Comparison of ENCODE assay signal across 18 cellular contexts in genomic region chr2:2660789-2661355, GRCh38.
A peak's percentile ranks its signal among the peaks of the same experiment; 100 is the strongest.
DNase-seq lines count a peak whose midpoint lies in the region; ATAC-seq, FAIRE-seq and TF ChIP-seq lines count a peak whose summit lies in the region.
"Had no signal": no experiment of that assay in that cellular context is flagged by ENCODE, and none has a peak within 500 bp of the region (broad histone marks: within the 10 kb centered on the region; RNA-seq: fewer than 3 reads in every experiment).

No MANE protein-coding gene starts in this region.

- peaks cover 51% of the 10 kb centered on the region for H3K4me1 ChIP-seq in A549
- H3K4me1 ChIP-seq in osteoblast (ENCODE audit: insufficient read depth, low read length) = no peaks in the 10 kb centered on the region
- no peaks in the 10 kb centered on the region for H3K4me1 ChIP-seq in BE2C
- peaks cover 16% of the 10 kb centered on the region for H3K4me1 ChIP-seq in CD8-positive, alpha-beta T cell (ENCODE audit: insufficient read depth, low read length)
- H3K4me1 ChIP-seq: HAP-1 had no signal

- H3K36me3 Mint-ChIP-seq in CD8-positive, alpha-beta T cell = no peaks in the 10 kb centered on the region
- peaks cover 3% of the 10 kb centered on the region for H3K36me3 Mint-ChIP-seq in activated T-cell treated with anti-CD3 and anti-CD28 coated beads, Interleukin-2, amount 50 U/mL, for 24 hours (ENCODE audit: low read depth)

- H3K36me3 ChIP-seq in osteoblast (ENCODE audit: insufficient read depth, low read length) (no peaks in the 10 kb centered on the region), BE2C (no peaks in the 10 kb centered on the region)
- no peaks in the 10 kb centered on the region for H3K36me3 ChIP-seq in CD8-positive, alpha-beta T cell (ENCODE audit: insufficient read depth, low read length)
- H3K36me3 ChIP-seq: HAP-1 had no signal

- H2AFZ ChIP-seq in osteoblast (ENCODE audit: low read length) = no peak overlapping the region

- no peak for TF ChIP-seq RAD21 in A549 (conservative IDR thresholded peaks at IDR 0.05 in 1 of 2, IDR thresholded peaks at IDR 0.05 in 1 of 2)

- TF ChIP-seq EP300 in A549 (IDR thresholded peaks at IDR 0.05) = no peak

- H3K4me1 Mint-ChIP-seq in CD8-positive, alpha-beta T cell (ENCODE audit: low read depth) = peaks cover 14% of the 10 kb centered on the region
- peaks cover 12% of the 10 kb centered on the region for H3K4me1 Mint-ChIP-seq in activated T-cell treated with anti-CD3 and anti-CD28 coated beads, Interleukin-2, amount 50 U/mL, for 24 hours (ENCODE audit: low read depth)

- H3K79me2 ChIP-seq in osteoblast (ENCODE audit: insufficient read depth, low read length) = no peaks in the 10 kb centered on the region

- H3K4me3 Mint-ChIP-seq in CD8-positive, alpha-beta T cell = no peak overlapping the region
- no peak overlapping the region for H3K4me3 Mint-ChIP-seq in activated T-cell treated with anti-CD3 and anti-CD28 coated beads, Interleukin-2, amount 50 U/mL, for 24 hours

- H3K27ac ChIP-seq in A549 (no peak overlapping the region), osteoblast (ENCODE audit: low read depth, low read length) (no peak overlapping the region)
- no peak overlapping the region for H3K27ac ChIP-seq in CD8-positive, alpha-beta T cell (ENCODE audit: low read depth, low read length)
- H3K27ac ChIP-seq: BLaER1 treated with 17β-estradiol and CSF1 and Interleukin-3, amounts not matched to agents 10 nM and 100 nM had no signal

- H3K27ac Mint-ChIP-seq in CD8-positive, alpha-beta T cell = no peak overlapping the region
- H3K27ac Mint-ChIP-seq in activated T-cell treated with anti-CD3 and anti-CD28 coated beads, Interleukin-2, amount 50 U/mL, for 24 hours = no peak overlapping the region

- CTCF ChIA-PET in A549 (lab: Yijun Ruan, JAX) = interaction anchor here (0.8 kb wide), 1 partner anchor 1114 kb away, joined by 3 read pairs; no protein-coding TSS in a partner anchor
- CTCF ChIA-PET in CD8-positive, alpha-beta T cell (lab: Charles Lee) = no interaction called here

- POLR2A ChIA-PET in A549 (lab: Yijun Ruan, JAX) = no interaction called here
- POLR2A ChIA-PET in CD8-positive, alpha-beta T cell (lab: Charles Lee) = no interaction called here

- H3K4me3 ChIP-seq in A549 = no peak overlapping the region
- no peak overlapping the region for H3K4me3 ChIP-seq in osteoblast (ENCODE audit: insufficient read depth, low read length)
- H3K4me3 ChIP-seq in BE2C (ENCODE audit: low read depth, low read length) = no peak overlapping the region
- H3K4me3 ChIP-seq in CD8-positive, alpha-beta T cell (ENCODE audit: low read depth, low read length) = no peak overlapping the region
- H3K4me3 ChIP-seq: BLaER1 treated with 17β-estradiol and CSF1 and Interleukin-3, amounts not matched to agents 10 nM and 100 nM; HAP-1 had no signal

- H3K9me3 ChIP-seq in A549 (peaks cover 5% of the 10 kb centered on the region; the same call in 2 of the 3 replicates), osteoblast (ENCODE audit: low read depth, low read length) (no peaks in the 10 kb centered on the region), BE2C (no peaks in the 10 kb centered on the region)
- H3K9me3 ChIP-seq in CD8-positive, alpha-beta T cell (ENCODE audit: low read length) = no peaks in the 10 kb centered on the region
- H3K9me3 ChIP-seq: HAP-1 had no signal

- TF ChIP-seq POLR2A in A549 (IDR thresholded peaks at IDR 0.05; ENCODE audit: low read length) = no peak

- H4K20me1 ChIP-seq in osteoblast (ENCODE audit: insufficient read depth, low read length) = no peaks in the 10 kb centered on the region
- H4K20me1 ChIP-seq: BLaER1 treated with 17β-estradiol and CSF1 and Interleukin-3, amounts not matched to agents 10 nM and 100 nM had no signal

- WGBS in A549 (ENCODE audit: missing lambda C conversion rate) = 36% methylated on average over 7 of the region's 7 CpGs

- TF ChIP-seq CTCF in A549 (IDR thresholded peaks at IDR 0.05) (no peak), osteoblast (IDR thresholded peaks at IDR 0.05; ENCODE audit: extremely low read depth, low read depth, low read length) (no peak), BE2C (IDR thresholded peaks at IDR 0.05; ENCODE audit: low read depth, low read length) (no peak)
- no peak for TF ChIP-seq CTCF in CD8-positive, alpha-beta T cell (IDR thresholded peaks at IDR 0.05)

- no peaks in the 10 kb centered on the region for H3K27me3 ChIP-seq in osteoblast (ENCODE audit: insufficient read depth, low read length)
- no peaks in the 10 kb centered on the region for H3K27me3 ChIP-seq in BE2C
- no peaks in the 10 kb centered on the region for H3K27me3 ChIP-seq in CD8-positive, alpha-beta T cell (ENCODE audit: insufficient read depth, low read length)
- H3K27me3 ChIP-seq: BLaER1 treated with 17β-estradiol and CSF1 and Interleukin-3, amounts not matched to agents 10 nM and 100 nM had no signal

- intact Hi-C loops in CD8-positive, alpha-beta T cell (cut with DNase I, micrococcal nuclease) = no loop called here

- no peak for ATAC-seq in A549
- no peak for ATAC-seq in CD8-positive, alpha-beta T cell
- ATAC-seq: Right ventricle myocardium inferior had no signal

- FAIRE-seq in A549 (lab: Jason Lieb, UNC) = no peak
- FAIRE-seq: G401.6, RCC 7860 had no signal

- H3K9me3 Mint-ChIP-seq in CD8-positive, alpha-beta T cell = peaks cover 5% of the 10 kb centered on the region
- H3K9me3 Mint-ChIP-seq in activated T-cell treated with anti-CD3 and anti-CD28 coated beads, Interleukin-2, amount 50 U/mL, for 24 hours = peaks cover 5% of the 10 kb centered on the region

- no peaks in the 10 kb centered on the region for H3K27me3 Mint-ChIP-seq in CD8-positive, alpha-beta T cell (ENCODE audit: low read depth)
- H3K27me3 Mint-ChIP-seq in activated T-cell treated with anti-CD3 and anti-CD28 coated beads, Interleukin-2, amount 50 U/mL, for 24 hours = no peaks in the 10 kb centered on the region

- DNase-seq in A549 (ENCODE audit: low read depth in 1 of 2, low spot score in 1 of 2) = peak in 1 of 2 experiments; percentile 46
- peak; percentile 39 for DNase-seq in H4 (ENCODE audit: low spot score)
- peak; percentile 65 for DNase-seq in NCI-H2196 (lab: John Stamatoyannopoulos, UW; ENCODE audit: unreplicated experiment)
- DNase-seq in osteoblast (ENCODE audit: insufficient read length, low spot score, missing footprints) = peak; percentile 37
- DNase-seq in BE2C = no peak
- DNase-seq in CD8-positive, alpha-beta T cell = no peak
- no peak for DNase-seq in activated T-cell treated with anti-CD3 and anti-CD28 coated beads, Interleukin-2, amount 50 U/mL, for 24 hours
- DNase-seq: KBM-7; NCI-H1417 treated with DMSO at 0.1 percent for 48 hours; NCI-H187 treated with DMSO at 0.1 percent for 48 hours; NCI-H2171; NCI-H446 treated with DMSO at 0.1 percent for 48 hours; NK-92 treated with Interleukin-12 subunit alpha and Interleukin-12 subunit beta, amount 100 ng/mL, for 24 hours had no signal

- H3K4me2 ChIP-seq in A549 (peak overlapping the region; percentile 38; the same call in 2 of the 3 replicates), osteoblast (ENCODE audit: insufficient read depth, low read length) (no peak overlapping the region)
- H3K4me2 ChIP-seq: BLaER1 treated with 17β-estradiol and CSF1 and Interleukin-3, amounts not matched to agents 10 nM and 100 nM had no signal

TF ChIP-seq in A549, 52 proteins besides CTCF, POLR2A, EP300 and RAD21:
- TF ChIP-seq ELK1 (IDR thresholded peaks at IDR 0.05; ENCODE audit: low read depth, low read length) (no peak), FOXS1 (CRISPR knock-in tag; IDR thresholded peaks at IDR 0.05) (no peak), JUN (IDR thresholded peaks at IDR 0.05) (no peak), HOXA7 (CRISPR knock-in tag; IDR thresholded peaks at IDR 0.05) (no peak), CEBPB (IDR thresholded peaks at IDR 0.05) (no peak), CBX2 (IDR thresholded peaks at IDR 0.05; ENCODE audit: borderline replicate concordance, low read depth) (no peak)
TF ChIP-seq in A549: peak in this region for 0.

Comparison
In these comparisons a context has a peak if more than half of its experiments do, and no peak if none do; other contexts are left out.
1. DNase-seq: peak in H4 (single experiment), NCI-H2196 (single experiment) and osteoblast (single experiment); none in BE2C (single experiment), CD8-positive, alpha-beta T cell (0 of 7) and activated T-cell treated with anti-CD3 and anti-CD28 coated beads, Interleukin-2, amount 50 U/mL, for 24 hours (single experiment).